7 cellular contexts compared by ENCODE assay signal in genomic region chr15:74127255-74127953, GRCh38. TPM values are rescaled to one million over a fixed set of nuclear protein-coding genes. Genes with fewer than 3 reads are reported as not detected.
A peak's percentile ranks its signal among the peaks of the same experiment; 100 is the strongest.
DNase-seq lines count a peak whose midpoint lies in the region; FAIRE-seq and TF ChIP-seq lines count a peak whose summit lies in the region.

No MANE protein-coding gene starts in this region.

- no peaks in the 10 kb centered on the region for H3K9me3 Mint-ChIP-seq in activated naive CD8-positive, alpha-beta T cell treated with anti-CD3 and anti-CD28 coated beads for 36 hours

- no peaks in the 10 kb centered on the region for H3F3A ChIP-seq in SU-DHL-6 (ENCODE audit: insufficient read depth)

- H3K27ac ChIP-seq in SU-DHL-6 (ENCODE audit: low read depth, low read length) = no peak overlapping the region
- no peak overlapping the region for H3K27ac ChIP-seq in cardiac muscle cell
- H3K27ac ChIP-seq in tibial artery = no peak overlapping the region

- H3K4me3 Mint-ChIP-seq in activated naive CD8-positive, alpha-beta T cell treated with anti-CD3 and anti-CD28 coated beads for 36 hours = no peak overlapping the region

- peaks cover 90% of the 10 kb centered on the region for H3K27me3 Mint-ChIP-seq in activated naive CD8-positive, alpha-beta T cell treated with anti-CD3 and anti-CD28 coated beads for 36 hours

- H3K4me2 ChIP-seq in SU-DHL-6 (ENCODE audit: low read depth, low read length, poor library complexity, severe bottlenecking) = no peak overlapping the region

- H3K36me3 Mint-ChIP-seq in activated naive CD8-positive, alpha-beta T cell treated with anti-CD3 and anti-CD28 coated beads for 36 hours = no peaks in the 10 kb centered on the region

- FAIRE-seq in GM18507 (lab: Jason Lieb, UNC) = peak; percentile 66

- no peaks in the 10 kb centered on the region for H3K9me2 ChIP-seq in SU-DHL-6 (replicated peaks; ENCODE audit: insufficient read depth, low read length)

- no peak overlapping the region for H2AFZ ChIP-seq in SU-DHL-6 (ENCODE audit: low read depth, low read length, severe bottlenecking)

- H3K4me3 ChIP-seq in NB4 (ENCODE audit: low read depth, low read length) = no peak overlapping the region
- no peak overlapping the region for H3K4me3 ChIP-seq in SU-DHL-6 (ENCODE audit: insufficient read depth, low read length, poor library complexity, severe bottlenecking)
- peak overlapping the region; percentile 34 for H3K4me3 ChIP-seq in cardiac muscle cell
- peak overlapping the region; percentile 33 to 37 for H3K4me3 ChIP-seq in tibial artery

- peaks cover 6% of the 10 kb centered on the region for H3K4me1 ChIP-seq in cardiac muscle cell (ENCODE audit: low read depth)
- H3K4me1 ChIP-seq in tibial artery = peaks cover 0 to 38% (median 31%) of the 10 kb centered on the region in 4 donors

- DNase-seq in GM18507 (ENCODE audit: extremely low spot score, insufficient read length, low read depth) = peak; percentile 53
- peak; percentile 95 for DNase-seq in NB4 (ENCODE audit: low read depth)
- peak; percentile 90 for DNase-seq in activated naive CD8-positive, alpha-beta T cell treated with anti-CD3 and anti-CD28 coated beads for 36 hours
- peak; percentile 92 to 93 for DNase-seq in cardiac muscle cell (ENCODE audit: low read depth in 1 of 2, low spot score in 1 of 2)
- DNase-seq in pons (ENCODE audit: low spot score) = peak; percentile 63
- peak; percentile 82 to 91 for DNase-seq in tibial artery

- TF ChIP-seq POLR2A in NB4 (IDR thresholded peaks at IDR 0.05; ENCODE audit: extremely low read depth, insufficient read length) = no peak

- no peaks in the 10 kb centered on the region for H3K79me2 ChIP-seq in SU-DHL-6 (ENCODE audit: insufficient read depth, low read length)

- no peak overlapping the region for H3K9ac ChIP-seq in SU-DHL-6 (ENCODE audit: low read length)

- H3K27me3 ChIP-seq in SU-DHL-6 (ENCODE audit: low read length) (no peaks in the 10 kb centered on the region), cardiac muscle cell (peaks cover 72% of the 10 kb centered on the region), tibial artery (peaks cover 0 to 80% of the 10 kb centered on the region in 2 donors)

- intact Hi-C loops in tibial artery (cut with DNase I; ENCODE audit: low total_unique reads) = loop anchor here (5.0 to 10.0 kb wide), 4 partner anchors 80 to 195 kb away; no protein-coding TSS in a partner anchor

- H4K20me1 ChIP-seq in SU-DHL-6 (ENCODE audit: low read depth, low read length) = no peaks in the 10 kb centered on the region

- no peaks in the 10 kb centered on the region for H3K36me3 ChIP-seq in SU-DHL-6 (ENCODE audit: low read length)
- no peaks in the 10 kb centered on the region for H3K36me3 ChIP-seq in cardiac muscle cell
- H3K36me3 ChIP-seq in tibial artery = no peaks in the 10 kb centered on the region

- H3K9me3 ChIP-seq in SU-DHL-6 (ENCODE audit: insufficient read depth, low read length) (no peaks in the 10 kb centered on the region), cardiac muscle cell (ENCODE audit: low read depth) (no peaks in the 10 kb centered on the region), tibial artery (no peaks in the 10 kb centered on the region)

- peaks cover 24% of the 10 kb centered on the region for H3K4me1 Mint-ChIP-seq in activated naive CD8-positive, alpha-beta T cell treated with anti-CD3 and anti-CD28 coated beads for 36 hours

- H3K27ac Mint-ChIP-seq in activated naive CD8-positive, alpha-beta T cell treated with anti-CD3 and anti-CD28 coated beads for 36 hours = no peak overlapping the region

- TF ChIP-seq CTCF in NB4 (IDR thresholded peaks at IDR 0.05; ENCODE audit: low read depth, low read length) = peak; percentile 93
- peak; percentile 83 for TF ChIP-seq CTCF in SU-DHL-6 (IDR thresholded peaks at IDR 0.05; ENCODE audit: insufficient read depth, low read length, poor library complexity, severe bottlenecking)
- TF ChIP-seq CTCF in cardiac muscle cell (IDR thresholded peaks at IDR 0.05; ENCODE audit: low read depth, low read length) = peak; percentile 93
- peak; percentile 98 to 99 for TF ChIP-seq CTCF in tibial artery (IDR thresholded peaks at IDR 0.05)

RNA-seq across cellular contexts. Expression of gene ISLR2, which starts 3.0 kb away (rescaled TPM):
- not detected for total RNA-seq in activated naive CD8-positive, alpha-beta T cell treated with anti-CD3 and anti-CD28 coated beads for 36 hours
- total RNA-seq in cardiac muscle cell = 0.14 TPM in 1 of 2 replicates, not detected in the other
- 0.14 TPM in 1 of 2 replicates, not detected in the other for polyA plus RNA-seq in cardiac muscle cell

RNA-seq across cellular contexts. Expression of gene GOLGA6A, which starts 45.1 kb away (rescaled TPM):
- not detected for total RNA-seq in activated naive CD8-positive, alpha-beta T cell treated with anti-CD3 and anti-CD28 coated beads for 36 hours
- total RNA-seq in cardiac muscle cell = 1.9 TPM in 1 of 2 replicates, not detected in the other
- 0.24 TPM in 1 of 2 replicates, not detected in the other for polyA plus RNA-seq in cardiac muscle cell

RNA-seq across cellular contexts. Expression of gene ISLR, which starts 46.1 kb away (rescaled TPM):
- not detected for total RNA-seq in activated naive CD8-positive, alpha-beta T cell treated with anti-CD3 and anti-CD28 coated beads for 36 hours
- 1.6 and 4.1 TPM in 2 replicates for total RNA-seq in cardiac muscle cell
- polyA plus RNA-seq in cardiac muscle cell = 0.25 and 0.44 TPM in 2 replicates

Comparison
In these comparisons a context has a peak if more than half of its experiments do, and no peak if none do; other contexts are left out.
1. H3K4me3 ChIP-seq: peak in cardiac muscle cell (single experiment) and tibial artery (2 of 2); none in NB4 (single experiment) and SU-DHL-6 (single experiment).
2. Peak in every context shown above with its lines, with median percentiles within 50 percentile points of each other: DNase-seq and CTCF ChIP-seq.